6 cellular contexts compared by ENCODE assay signal in the genomic region with DNA sequence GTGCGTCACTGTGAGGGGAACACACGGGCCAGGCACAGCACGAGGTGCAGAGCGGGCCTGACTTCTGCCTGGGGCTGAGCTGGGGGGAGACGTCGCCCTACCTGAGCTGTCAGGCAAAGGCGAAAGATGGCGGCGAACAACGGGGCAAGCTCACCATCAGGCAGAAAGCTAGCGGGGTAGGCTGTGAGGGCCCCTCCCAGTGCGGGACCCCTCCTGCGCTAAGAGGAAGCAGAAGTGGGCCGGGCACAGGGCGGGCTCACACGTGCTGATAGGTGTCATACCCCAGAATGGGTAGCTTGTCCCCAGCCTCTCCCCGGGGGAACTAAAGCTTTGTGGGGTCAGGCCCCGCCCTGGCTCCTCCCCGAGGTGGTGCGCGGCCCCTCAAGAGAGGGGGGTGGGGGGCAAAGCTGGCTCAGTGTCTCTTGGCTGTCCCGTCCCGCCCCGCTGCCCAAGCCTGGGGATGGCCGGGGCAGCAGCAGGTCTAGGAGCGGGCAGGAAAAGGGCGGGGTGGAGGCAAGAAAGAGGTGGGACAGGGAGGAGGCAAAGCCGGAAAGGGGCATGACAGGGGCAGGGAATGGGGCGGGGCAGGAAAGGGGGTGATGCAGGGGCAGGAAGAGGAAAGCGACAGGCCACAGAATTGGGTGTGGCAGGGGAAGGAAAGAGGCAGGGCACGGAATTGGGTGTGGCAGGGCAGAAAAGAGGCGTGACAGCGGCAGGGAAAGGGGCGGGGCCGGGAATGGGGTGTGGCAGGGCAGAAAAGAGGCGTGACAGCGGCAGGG. TPM values are rescaled to one million over a fixed set of nuclear protein-coding genes. Genes with fewer than 3 reads are reported as not detected.
DNase-seq lines count a peak whose midpoint lies in the region; ATAC-seq and TF ChIP-seq lines count a peak whose summit lies in the region.

No MANE protein-coding gene starts in this region.

- H3K27me3 ChIP-seq in upper lobe of right lung = no peaks in the 10 kb centered on the region

- H3K4me3 Mint-ChIP-seq in activated CD4-positive, alpha-beta T cell treated with anti-CD3 and anti-CD28 coated beads, Interleukin-2, amount 10 ng/mL, durations not matched to agents 7 days and 5 days = peak overlapping the region; percentile 10

- TF ChIP-seq CTCF in GM20000 (IDR thresholded peaks at IDR 0.05; ENCODE audit: extremely low read depth, missing control alignments) (no peak), upper lobe of right lung (IDR thresholded peaks at IDR 0.05) (no peak)

- peak overlapping the region; percentile 72 for H3K27ac ChIP-seq in upper lobe of right lung

- peaks cover 62% of the 10 kb centered on the region for H3K36me3 ChIP-seq in upper lobe of right lung

- H3K4me1 ChIP-seq in upper lobe of right lung = peaks cover 22% of the 10 kb centered on the region

- no peak overlapping the region for H3K4me3 ChIP-seq in upper lobe of right lung

- DNase-seq in GM20000 (ENCODE audit: low spot score) (peak; percentile 71), cardiac septum (ENCODE audit: low spot score) (peak; percentile 88), upper lobe of right lung (peak; percentile 90)
- DNase-seq in activated CD4-positive, alpha-beta T cell treated with anti-CD3 and anti-CD28 coated beads, Interleukin-2, amount 10 ng/mL, durations not matched to agents 7 days and 5 days = peak; percentile 91

- no peaks in the 10 kb centered on the region for H3K27me3 Mint-ChIP-seq in activated CD4-positive, alpha-beta T cell treated with anti-CD3 and anti-CD28 coated beads, Interleukin-2, amount 10 ng/mL, durations not matched to agents 7 days and 5 days

- peak overlapping the region; percentile 90 for H3K27ac Mint-ChIP-seq in activated CD4-positive, alpha-beta T cell treated with anti-CD3 and anti-CD28 coated beads, Interleukin-2, amount 10 ng/mL, durations not matched to agents 7 days and 5 days

- POLR2A ChIA-PET in activated CD4-positive, alpha-beta T cell treated with anti-CD3 and anti-CD28 coated beads, Interleukin-2, amount 10 ng/mL, durations not matched to agents 7 days and 5 days (lab: Charles Lee) = interaction anchor here (0.8 kb wide), 1 partner anchor 13 kb away, joined by 3 read pairs; no protein-coding TSS in a partner anchor

- peaks cover 29% of the 10 kb centered on the region for H3K4me1 Mint-ChIP-seq in activated CD4-positive, alpha-beta T cell treated with anti-CD3 and anti-CD28 coated beads, Interleukin-2, amount 10 ng/mL, durations not matched to agents 7 days and 5 days

- peak; percentile 84 for ATAC-seq in upper lobe of right lung
- no peak for ATAC-seq in HG02884 (IDR thresholded peaks at IDR 0.05; ENCODE audit: unreplicated experiment)
- ATAC-seq in GM19023 (IDR thresholded peaks at IDR 0.05; ENCODE audit: unreplicated experiment) = no peak

- CTCF ChIA-PET in activated CD4-positive, alpha-beta T cell treated with anti-CD3 and anti-CD28 coated beads, Interleukin-2, amount 10 ng/mL, durations not matched to agents 7 days and 5 days (lab: Charles Lee) = interaction anchor here (0.9 to 1.3 kb wide), 3 partner anchors 13 to 63 kb away, joined by 3 read pairs; no protein-coding TSS in a partner anchor

- peaks cover 32% of the 10 kb centered on the region for H3K36me3 Mint-ChIP-seq in activated CD4-positive, alpha-beta T cell treated with anti-CD3 and anti-CD28 coated beads, Interleukin-2, amount 10 ng/mL, durations not matched to agents 7 days and 5 days (ENCODE audit: low read depth)

- no peaks in the 10 kb centered on the region for H3K9me3 ChIP-seq in upper lobe of right lung

- peaks cover 2% of the 10 kb centered on the region for H3K9me3 Mint-ChIP-seq in activated CD4-positive, alpha-beta T cell treated with anti-CD3 and anti-CD28 coated beads, Interleukin-2, amount 10 ng/mL, durations not matched to agents 7 days and 5 days

- intact Hi-C loops in cardiac septum (cut with DNase I) (no loop called here), upper lobe of right lung (cut with DNase I) (no loop called here)

RNA-seq across cellular contexts. Expression of a gene that starts 14.7 kb away (rescaled TPM):
- 10 to 100 TPM; 37.8 to 41.0 TPM for total RNA-seq in activated CD4-positive, alpha-beta T cell treated with anti-CD3 and anti-CD28 coated beads, Interleukin-2, amount 10 ng/mL, durations not matched to agents 7 days and 5 days
- total RNA-seq in cardiac septum (43.2 TPM), upper lobe of right lung (38.9 TPM)

RNA-seq across cellular contexts. Expression of a gene that starts 28.3 kb away (rescaled TPM):
- 10 to 100 TPM; 19.3 to 21.4 TPM for total RNA-seq in activated CD4-positive, alpha-beta T cell treated with anti-CD3 and anti-CD28 coated beads, Interleukin-2, amount 10 ng/mL, durations not matched to agents 7 days and 5 days
- 12.8 TPM for total RNA-seq in cardiac septum
- total RNA-seq in upper lobe of right lung = 17.6 TPM

RNA-seq across cellular contexts. Expression of a gene that starts 38.0 kb away (rescaled TPM):
- 10 to 100 TPM; 16.3 to 17.2 TPM for total RNA-seq in activated CD4-positive, alpha-beta T cell treated with anti-CD3 and anti-CD28 coated beads, Interleukin-2, amount 10 ng/mL, durations not matched to agents 7 days and 5 days
- total RNA-seq in cardiac septum (4.0 TPM), upper lobe of right lung (4.3 TPM)

RNA-seq across cellular contexts. Expression of a gene that starts 39.5 kb away (rescaled TPM):
- 10 to 100 TPM; 67.1 to 70.8 TPM for total RNA-seq in activated CD4-positive, alpha-beta T cell treated with anti-CD3 and anti-CD28 coated beads, Interleukin-2, amount 10 ng/mL, durations not matched to agents 7 days and 5 days
- total RNA-seq in cardiac septum (47.5 TPM), upper lobe of right lung (58.9 TPM)

RNA-seq across cellular contexts. Expression of a gene that starts 46.5 kb away (rescaled TPM):
- total RNA-seq in activated CD4-positive, alpha-beta T cell treated with anti-CD3 and anti-CD28 coated beads, Interleukin-2, amount 10 ng/mL, durations not matched to agents 7 days and 5 days = 10 to 100 TPM; 54.0 to 58.7 TPM
- 36.1 TPM for total RNA-seq in cardiac septum
- total RNA-seq in upper lobe of right lung = 49.8 TPM
